In genomic region chr5:50694027-50694590, GRCh38 we compare ENCODE assay signal across 21 cellular contexts. TPM values are rescaled to one million over a fixed set of nuclear protein-coding genes. Genes with fewer than 3 reads are reported as not detected.
DNase-seq lines count a peak whose midpoint lies in the region; ATAC-seq, FAIRE-seq and TF ChIP-seq lines count a peak whose summit lies in the region.
"Had no signal": no experiment of that assay in that cellular context is flagged by ENCODE, and none has a peak within 500 bp of the region (broad histone marks: within the 10 kb centered on the region; RNA-seq: fewer than 3 reads in every experiment).

No MANE protein-coding gene starts in this region.

- H3K36me3 Mint-ChIP-seq in activated CD4-positive, alpha-beta T cell treated with anti-CD3 and anti-CD28 coated beads for 36 hours (ENCODE audit: low read depth), result peaks cover 6% of the 10 kb centered on the region
- no peaks in the 10 kb centered on the region for H3K36me3 Mint-ChIP-seq in natural killer cell treated with Interleukin-12 subunit alpha and Interleukin-12 subunit beta and Interleukin-15 and Interleukin-18, amount 100 ng/mL, for 72 hours

- no peaks in the 10 kb centered on the region for H4K20me1 ChIP-seq in GM12878 (ENCODE audit: control insufficient read depth, insufficient read depth)

- peaks cover 19% of the 10 kb centered on the region for H3K4me1 ChIP-seq in GM12878 (ENCODE audit: control insufficient read depth, insufficient read depth, low read length)
- H3K4me1 ChIP-seq: BE2C, prostate gland had no signal

- no peak overlapping the region for H3K4me3 Mint-ChIP-seq in activated CD4-positive, alpha-beta T cell treated with anti-CD3 and anti-CD28 coated beads for 36 hours
- peak overlapping the region; percentile 44 for H3K4me3 Mint-ChIP-seq in natural killer cell treated with Interleukin-12 subunit alpha and Interleukin-12 subunit beta and Interleukin-15 and Interleukin-18, amount 100 ng/mL, for 72 hours
- H3K4me3 Mint-ChIP-seq: HFFc6, nephron, T-cell had no signal

- TF ChIP-seq CTCF in NB4 (IDR thresholded peaks at IDR 0.05; ENCODE audit: low read depth, low read length) (no peak), GM12878 (IDR thresholded peaks at IDR 0.05 in 2 of 3, conservative IDR thresholded peaks at IDR 0.05 in 1 of 3; ENCODE audit: control insufficient read depth in 2 of 3, extremely low read depth in 1 of 3, insufficient read depth in 1 of 3, low read depth in 3 of 3, low read length in 3 of 3) (no peak), GM10248 (IDR thresholded peaks at IDR 0.05; ENCODE audit: control extremely low read depth, extremely low read depth, low read depth, missing control alignments) (no peak)

- RAD21 ChIA-PET in GM12878 (lab: Charles Lee; ENCODE audit: unreplicated experiment), result interaction anchor here (1.1 to 2.7 kb wide), 3 partner anchors 25 to 55 kb away, joined by 3 to 15 read pairs (median 3); no protein-coding TSS in a partner anchor

- peaks cover 0 to 3% of the 10 kb centered on the region in 2 experiments; a peak in 2 of 4 replicates for H3K36me3 ChIP-seq in GM12878 (ENCODE audit: control insufficient read depth in 2 of 2, insufficient read depth in 2 of 2, low read length in 1 of 2)
- H3K36me3 ChIP-seq: ascending aorta, BE2C, prostate gland had no signal

- no peak overlapping the region for H3K9ac ChIP-seq in GM12878 (ENCODE audit: control insufficient read depth, insufficient read depth, low read length)

- no peak overlapping the region for H2AFZ ChIP-seq in GM12878 (ENCODE audit: control insufficient read depth, low read depth, low read length)

- intact Hi-C loops in activated CD4-positive, alpha-beta T cell treated with anti-CD3 and anti-CD28 coated beads for 36 hours (cut with DNase I, micrococcal nuclease), result no loop called here
- intact Hi-C loops in GM12878 (cut with micrococcal nuclease; ENCODE audit: unreplicated experiment), result loop anchor here (10.0 kb wide), 2 partner anchors 51 to 249 kb away; partner anchors contain the start of gene EMB

- H3K27me3 Mint-ChIP-seq in activated CD4-positive, alpha-beta T cell treated with anti-CD3 and anti-CD28 coated beads for 36 hours, result no peaks in the 10 kb centered on the region
- H3K27me3 Mint-ChIP-seq in natural killer cell treated with Interleukin-12 subunit alpha and Interleukin-12 subunit beta and Interleukin-15 and Interleukin-18, amount 100 ng/mL, for 72 hours, result no peaks in the 10 kb centered on the region
- H3K27me3 Mint-ChIP-seq: T-cell had no signal

- no peak overlapping the region for H3K4me2 ChIP-seq in GM12878 (ENCODE audit: control insufficient read depth, insufficient read depth)
- H3K4me2 ChIP-seq: smooth muscle cell had no signal

- no peak for TF ChIP-seq POLR2A in NB4 (IDR thresholded peaks at IDR 0.05; ENCODE audit: extremely low read depth, insufficient read length)
- TF ChIP-seq POLR2A in GM12878 (IDR thresholded peaks at IDR 0.05; ENCODE audit: low read depth, low read length), result no peak

- FAIRE-seq in GM12878 (lab: Jason Lieb, UNC), result peak; percentile 13

- CTCF ChIA-PET in activated CD4-positive, alpha-beta T cell treated with anti-CD3 and anti-CD28 coated beads for 36 hours (lab: Charles Lee), result no interaction called here
- CTCF ChIA-PET in GM12878 (lab: Yijun Ruan, JAX), result interaction anchor here (1.5 kb wide), 1 partner anchor 24 kb away, joined by 4 read pairs; no protein-coding TSS in a partner anchor
- CTCF ChIA-PET in GM10248 (lab: Yijun Ruan, JAX), result no interaction called here

- no peak for TF ChIP-seq RAD21 in GM12878 (IDR thresholded peaks at IDR 0.05; ENCODE audit: insufficient read depth, low read depth, low read length)

- no peak overlapping the region for H3K27ac ChIP-seq in GM12878 (ENCODE audit: control insufficient read depth, insufficient read depth)
- H3K27ac ChIP-seq: ascending aorta, prostate gland had no signal

- no peak for TF ChIP-seq EP300 in GM12878 (IDR thresholded peaks at IDR 0.05; ENCODE audit: borderline replicate concordance in 1 of 2, control insufficient read depth in 1 of 2, low read depth in 2 of 2, low read length in 2 of 2)

- no peaks in the 10 kb centered on the region for H3K27me3 ChIP-seq in GM12878 (replicated peaks in 1 of 2; ENCODE audit: control insufficient read depth in 2 of 2, insufficient read depth in 2 of 2, low read length in 1 of 2)
- H3K27me3 ChIP-seq: ascending aorta, BE2C had no signal

- peaks cover 39% of the 10 kb centered on the region for H3K79me2 ChIP-seq in GM12878 (ENCODE audit: control insufficient read depth, insufficient read depth, low read length)

- no TSS peak for BruUV-seq in GM12878 (replicated peaks; lab: Mats Ljungman, UMichigan)

- no peak overlapping the region for H3K4me3 ChIP-seq in NB4 (ENCODE audit: low read depth, low read length)
- H3K4me3 ChIP-seq in GM12878, result no peak overlapping the region
- H3K4me3 ChIP-seq: ascending aorta, prostate gland, smooth muscle cell had no signal

- in situ Hi-C loops in GM12878 (cut with MboI), result no loop called here

- DNase-seq in activated CD4-positive, alpha-beta T cell treated with anti-CD3 and anti-CD28 coated beads for 36 hours, result no peak
- DNase-seq in activated CD4-positive, alpha-beta T cell treated with anti-CD3 and anti-CD28 coated beads for 4 hours, result no peak
- DNase-seq in NB4 (ENCODE audit: low read depth) (peak; percentile 69), GM12878 (ENCODE audit: low read depth, low spot score) (no peak), T-helper 9 cell (no peak), GM10248 (ENCODE audit: extremely low spot score) (no peak)
- DNase-seq in natural killer cell treated with Interleukin-12 subunit alpha and Interleukin-12 subunit beta and Interleukin-15 and Interleukin-18, amount 100 ng/mL, for 72 hours (ENCODE audit: low spot score), result no peak
- no peak for DNase-seq in activated CD8-positive, alpha-beta memory T cell treated with anti-CD3 and anti-CD28 coated beads, Interleukin-2, amount 50 U/mL, for 48 hours
- DNase-seq: 8988T; activated effector memory CD4-positive, alpha-beta T cell treated with anti-CD3 and anti-CD28 coated beads, Interleukin-2, amount 50 U/mL, for 16 hours; BE2C; DMS 273 treated with DMSO at 0.1 percent for 48 hours; HFFc6; mesendoderm; NCI-H1436; NCI-H2171; T-cell had no signal

- ATAC-seq in activated CD4-positive, alpha-beta T cell treated with anti-CD3 and anti-CD28 coated beads for 36 hours, result peak; percentile 71
- ATAC-seq in GM12878, result no peak
- ATAC-seq in natural killer cell treated with Interleukin-12 subunit alpha and Interleukin-12 subunit beta and Interleukin-15 and Interleukin-18, amount 100 ng/mL, for 72 hours, result peak; percentile 73 to 81

- peaks cover 42% of the 10 kb centered on the region for H3K4me1 Mint-ChIP-seq in activated CD4-positive, alpha-beta T cell treated with anti-CD3 and anti-CD28 coated beads for 36 hours
- peaks cover 38 to 46% of the 10 kb centered on the region in 2 donors for H3K4me1 Mint-ChIP-seq in natural killer cell treated with Interleukin-12 subunit alpha and Interleukin-12 subunit beta and Interleukin-15 and Interleukin-18, amount 100 ng/mL, for 72 hours (ENCODE audit: low read depth in 2 of 2)
- H3K4me1 Mint-ChIP-seq: nephron had no signal

- no peaks in the 10 kb centered on the region for H3K9me3 Mint-ChIP-seq in activated CD4-positive, alpha-beta T cell treated with anti-CD3 and anti-CD28 coated beads for 36 hours (ENCODE audit: low read depth)
- H3K9me3 Mint-ChIP-seq in natural killer cell treated with Interleukin-12 subunit alpha and Interleukin-12 subunit beta and Interleukin-15 and Interleukin-18, amount 100 ng/mL, for 72 hours, result no peaks in the 10 kb centered on the region
- H3K9me3 Mint-ChIP-seq: HFFc6, nephron, T-cell had no signal

- H3K9me3 ChIP-seq in GM12878 (replicated peaks; ENCODE audit: control insufficient read depth, insufficient read depth, low read length), result no peaks in the 10 kb centered on the region; the same call in 2 of the 3 replicates
- H3K9me3 ChIP-seq: ascending aorta, BE2C, prostate gland had no signal

- SMC1A ChIA-PET in GM12878 (lab: Charles Lee; ENCODE audit: uncharacterized antibody, unreplicated experiment), result interaction anchor here (1.0 to 2.1 kb wide), 4 partner anchors 9 to 17 kb away, joined by 3 to 6 read pairs (median 5); no protein-coding TSS in a partner anchor

- POLR2A ChIA-PET in activated CD4-positive, alpha-beta T cell treated with anti-CD3 and anti-CD28 coated beads for 36 hours (lab: Charles Lee), result no interaction called here
- POLR2A ChIA-PET in GM12878 (lab: Charles Lee) (interaction anchor here (1.6 kb wide), 1 partner anchor 25 kb away, joined by 5 read pairs; no protein-coding TSS in a partner anchor), GM10248 (lab: Yijun Ruan, JAX) (no interaction called here)

- H3K27ac Mint-ChIP-seq in activated CD4-positive, alpha-beta T cell treated with anti-CD3 and anti-CD28 coated beads for 36 hours, result no peak overlapping the region
- H3K27ac Mint-ChIP-seq in natural killer cell treated with Interleukin-12 subunit alpha and Interleukin-12 subunit beta and Interleukin-15 and Interleukin-18, amount 100 ng/mL, for 72 hours, result peak overlapping the region; percentile 28 to 83
- H3K27ac Mint-ChIP-seq: HFFc6, nephron had no signal

RNA-seq across cellular contexts. Expression of gene PARP8, which starts 27.7 kb away (rescaled TPM):
- 10 to 100 TPM; 31.7 to 38.8 TPM for total RNA-seq in activated CD4-positive, alpha-beta T cell treated with anti-CD3 and anti-CD28 coated beads for 36 hours
- 266 and 283 TPM in 2 replicates for total RNA-seq in GM12878 (2013; cell fraction: nucleolus; rRNA removed)
- total RNA-seq in GM12878 (2014; rRNA removed), result 18.8 and 28.2 TPM in 2 replicates
- total RNA-seq in GM12878 (2014; rRNA removed; fragmentation: Illumina TruSeq; extraction: Trizol), result 33.9 and 37.6 TPM in 2 replicates
- total RNA-seq in GM12878 (2021), result 34.5 and 37.0 TPM in 2 replicates
- polyA plus RNA-seq in GM12878 (2011; ENCODE audit: low read depth), result 16.4 TPM
- polyA plus RNA-seq in GM12878 (2011; rRNA removed), result 65.2 and 92.4 TPM in 2 replicates
- polyA plus RNA-seq in GM12878 (2011; cell fraction: cytosol; rRNA removed), result 35.4 and 36.7 TPM in 2 replicates
- polyA plus RNA-seq in GM12878 (2011; cell fraction: nucleus; rRNA removed), result 80.6 and 103 TPM in 2 replicates
- 18.9 and 24.8 TPM in 2 replicates for polyA plus RNA-seq in GM12878 (2012)
- 32.3 and 43.8 TPM in 2 replicates for polyA plus RNA-seq in GM12878 (2014; fragmentation: Illumina TruSeq; extraction: Trizol)
- 10 to 100 TPM in 1 of 2 experiments, 1 to 10 TPM in 1; 9.1 to 11.9 TPM for polyA plus RNA-seq in GM12878 (2014; fragmentation: Nextera tagmentation; extraction: Ambion mirVana)
- polyA plus RNA-seq in GM12878 (2014; rRNA removed), result 21.7 and 23.4 TPM in 2 replicates
- 10 to 100 TPM; 16.0 to 19.5 TPM for polyA plus RNA-seq in GM12878 (2016; fragmentation: Nextera tagmentation; extraction: Ambion mirVana)
- polyA minus RNA-seq in GM12878 (2011; rRNA and poly(A)+ RNA removed), result 114 and 133 TPM in 2 replicates
- polyA minus RNA-seq in GM12878 (2011; cell fraction: cytosol; rRNA and poly(A)+ RNA removed), result 23.8 and 24.2 TPM in 2 replicates
- 185 and 276 TPM in 2 replicates for polyA minus RNA-seq in GM12878 (2011; cell fraction: nucleus; rRNA and poly(A)+ RNA removed)
- total RNA-seq in natural killer cell treated with Interleukin-12 subunit alpha and Interleukin-12 subunit beta and Interleukin-15 and Interleukin-18, amount 100 ng/mL, for 72 hours, result 10 to 100 TPM; 58.2 to 62.5 TPM
